23 cellular contexts compared by ENCODE assay signal in the genomic region with DNA sequence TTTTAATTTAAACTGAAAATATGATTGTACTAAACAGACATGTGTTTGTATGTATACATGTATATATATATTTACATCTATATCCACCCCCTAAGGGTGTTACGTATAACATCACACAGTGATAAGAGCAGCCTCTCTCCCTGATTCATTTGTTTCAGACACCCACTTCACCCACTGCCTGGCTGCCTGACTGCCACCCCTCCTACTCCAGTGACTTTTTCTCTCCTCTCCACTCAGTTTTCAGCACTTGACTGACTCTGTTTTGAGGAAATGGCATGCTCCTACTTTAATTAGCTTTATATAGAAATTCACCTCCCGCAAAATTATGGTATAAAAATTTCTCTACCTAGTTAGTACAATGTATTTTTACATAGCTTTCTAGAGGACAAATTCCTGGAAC. TPM values are rescaled to one million over a fixed set of nuclear protein-coding genes. Genes with fewer than 3 reads are reported as not detected.
DNase-seq lines count a peak whose midpoint lies in the region; ATAC-seq and TF ChIP-seq lines count a peak whose summit lies in the region.
"Had no signal": no experiment of that assay in that cellular context is flagged by ENCODE, and none has a peak within 500 bp of the region (broad histone marks: within the 10 kb centered on the region; RNA-seq: fewer than 3 reads in every experiment).

No MANE protein-coding gene starts in this region.

- H3K79me2 ChIP-seq in PC-3 (ENCODE audit: low read length): no peaks in the 10 kb centered on the region

- peaks cover 15% of the 10 kb centered on the region for H3K4me1 ChIP-seq in A673 (ENCODE audit: insufficient read depth, low read length, poor library complexity, severe bottlenecking)
- H3K4me1 ChIP-seq in PC-3 (ENCODE audit: insufficient read depth, low read length): no peaks in the 10 kb centered on the region
- H3K4me1 ChIP-seq: SJCRH30 had no signal

- DNase-seq in activated T-cell treated with anti-CD3 and anti-CD28 coated beads, Interleukin-2, amount 50 U/mL, for 24 hours: no peak
- no peak for DNase-seq in activated T-cell treated with anti-CD3 and anti-CD28 coated beads, Interleukin-2, amount 50 U/mL, for 48 hours
- DNase-seq in A673 (ENCODE audit: low spot score) (no peak), T-helper 17 cell (no peak), memory B cell (ENCODE audit: low spot score in 2 of 2) (no peak), PC-3 (no peak), SIG-M5 (lab: John Stamatoyannopoulos, UW) (no peak)
- DNase-seq: EL; GF-D8; NCI-H1694; NCI-H2081; NCI-H2171; NCI-H345; NCI-H524; NCI-H774; NK-92 treated with Interleukin-12 subunit alpha and Interleukin-12 subunit beta, amount 100 ng/mL, for 24 hours; Peyer's patch; SJCRH30 had no signal

- no peaks in the 10 kb centered on the region for H3K27me3 Mint-ChIP-seq in activated T-cell treated with anti-CD3 and anti-CD28 coated beads, Interleukin-2, amount 50 U/mL, for 24 hours
- no peaks in the 10 kb centered on the region for H3K27me3 Mint-ChIP-seq in T-helper 17 cell
- no peaks in the 10 kb centered on the region for H3K27me3 Mint-ChIP-seq in memory B cell
- H3K27me3 Mint-ChIP-seq: B cell, IgD-negative memory B cell had no signal

- H3K27me3 ChIP-seq in A673 (replicated peaks; ENCODE audit: insufficient read depth, low read depth, low read length, poor library complexity) (no peaks in the 10 kb centered on the region), PC-3 (ENCODE audit: low read length) (no peaks in the 10 kb centered on the region)
- H3K27me3 ChIP-seq: Peyer's patch, SJCRH30 had no signal

- TF ChIP-seq CTCF in A673 (conservative IDR thresholded peaks at IDR 0.05; ENCODE audit: low read depth, low read length) (no peak), PC-3 (conservative IDR thresholded peaks at IDR 0.05; ENCODE audit: low read depth, low read length) (no peak)

- no peaks in the 10 kb centered on the region for H4K20me1 ChIP-seq in PC-3 (ENCODE audit: low read length)

- peaks cover 88% of the 10 kb centered on the region for H3K36me3 Mint-ChIP-seq in activated T-cell treated with anti-CD3 and anti-CD28 coated beads, Interleukin-2, amount 50 U/mL, for 24 hours (ENCODE audit: low read depth)
- peaks cover 4% of the 10 kb centered on the region for H3K36me3 Mint-ChIP-seq in T-helper 17 cell (ENCODE audit: low read depth)
- peaks cover 24% of the 10 kb centered on the region for H3K36me3 Mint-ChIP-seq in memory B cell

- H3K9me2 ChIP-seq in PC-3 (replicated peaks; ENCODE audit: low read length): no peaks in the 10 kb centered on the region

- no peaks in the 10 kb centered on the region for H3F3A ChIP-seq in PC-3 (ENCODE audit: low read length, unreplicated experiment)

- peak overlapping the region; percentile 66 for H3K27ac Mint-ChIP-seq in activated T-cell treated with anti-CD3 and anti-CD28 coated beads, Interleukin-2, amount 50 U/mL, for 24 hours
- peak overlapping the region; percentile 69 for H3K27ac Mint-ChIP-seq in T-helper 17 cell
- H3K27ac Mint-ChIP-seq in memory B cell: peak overlapping the region; percentile 43
- H3K27ac Mint-ChIP-seq: B cell had no signal

- intact Hi-C loops in A673 (cut with micrococcal nuclease; ENCODE audit: unreplicated experiment) (no loop called here), PC-3 (cut with micrococcal nuclease) (no loop called here)

- no peak overlapping the region for H2AFZ ChIP-seq in PC-3 (ENCODE audit: low read length)

- no peak overlapping the region for H3K4me2 ChIP-seq in PC-3 (ENCODE audit: low read length)

- H3K36me3 ChIP-seq in A673 (ENCODE audit: insufficient read depth, low read length, poor library complexity, severe bottlenecking) (peaks cover 58% of the 10 kb centered on the region), PC-3 (ENCODE audit: low read depth, low read length) (peaks cover 6% of the 10 kb centered on the region; the same call in 1 of the 2 replicates)

- H3K4me1 Mint-ChIP-seq in activated T-cell treated with anti-CD3 and anti-CD28 coated beads, Interleukin-2, amount 50 U/mL, for 24 hours (ENCODE audit: low read depth): peaks cover 11% of the 10 kb centered on the region
- H3K4me1 Mint-ChIP-seq in T-helper 17 cell (peaks cover 9% of the 10 kb centered on the region), memory B cell (no peaks in the 10 kb centered on the region)
- H3K4me1 Mint-ChIP-seq: B cell, CD14-positive monocyte, IgD-negative memory B cell had no signal

- ATAC-seq in T-helper 17 cell (no peak), memory B cell (ENCODE audit: low read depth) (no peak), PC-3 (no peak)

- H3K4me3 ChIP-seq in A673 (ENCODE audit: low read depth, low read length, poor library complexity, severe bottlenecking) (no peak overlapping the region), PC-3 (ENCODE audit: low read length) (no peak overlapping the region)
- H3K4me3 ChIP-seq: Peyer's patch, SJCRH30 had no signal

- CTCF ChIA-PET in A673 (lab: Charles Lee): no interaction called here
- CTCF ChIA-PET in PC-3 (lab: Charles Lee): no interaction called here

- BruUV-seq in A673 (replicated peaks; lab: Mats Ljungman, UMichigan) (no TSS peak), PC-3 (replicated peaks; lab: Mats Ljungman, UMichigan) (no TSS peak)

- H3K9me3 Mint-ChIP-seq in activated T-cell treated with anti-CD3 and anti-CD28 coated beads, Interleukin-2, amount 50 U/mL, for 24 hours: no peaks in the 10 kb centered on the region
- H3K9me3 Mint-ChIP-seq in memory B cell: no peaks in the 10 kb centered on the region
- H3K9me3 Mint-ChIP-seq: CD14-positive monocyte, IgD-negative memory B cell had no signal

- H3K4me3 Mint-ChIP-seq in activated T-cell treated with anti-CD3 and anti-CD28 coated beads, Interleukin-2, amount 50 U/mL, for 24 hours: no peak overlapping the region
- H3K4me3 Mint-ChIP-seq in T-helper 17 cell (no peak overlapping the region), memory B cell (no peak overlapping the region)
- H3K4me3 Mint-ChIP-seq: B cell, CD14-positive monocyte, IgD-negative memory B cell had no signal

- POLR2A ChIA-PET in A673 (lab: Charles Lee; ENCODE audit: low non-redundant PET) (no interaction called here), PC-3 (lab: Charles Lee; ENCODE audit: unreplicated experiment) (no interaction called here)

- no peak overlapping the region for H3K9ac ChIP-seq in PC-3 (ENCODE audit: low read length)

- no peaks in the 10 kb centered on the region for H3K9me3 ChIP-seq in A673 (ENCODE audit: low read depth, low read length, poor library complexity, severe bottlenecking)
- H3K9me3 ChIP-seq in T-helper 17 cell (ENCODE audit: control insufficient read depth, low read length, poor library complexity, severe bottlenecking): no peaks in the 10 kb centered on the region
- no peaks in the 10 kb centered on the region for H3K9me3 ChIP-seq in PC-3 (ENCODE audit: low read length)
- H3K9me3 ChIP-seq: Peyer's patch, SJCRH30 had no signal

- H3K27ac ChIP-seq in A673 (ENCODE audit: low read depth, low read length, poor library complexity, severe bottlenecking) (peak overlapping the region; percentile 42), PC-3 (ENCODE audit: low read length) (no peak overlapping the region)
- H3K27ac ChIP-seq: Peyer's patch, SJCRH30 had no signal

RNA-seq across cellular contexts. Expression of a gene that starts 20.0 kb away (rescaled TPM):
- total RNA-seq in A673 (2021) (58.5 and 60.1 TPM in 2 replicates), T-helper 17 cell (10 to 100 TPM; 41.6 to 42.5 TPM), PC-3 (2014; rRNA removed) (26.9 and 27.9 TPM in 2 replicates)

RNA-seq across cellular contexts. Expression of a gene that starts 22.7 kb away (rescaled TPM):
- total RNA-seq in A673 (2021): 37.5 and 38.7 TPM in 2 replicates
- 10 to 100 TPM; 29.0 to 31.6 TPM for total RNA-seq in T-helper 17 cell
- total RNA-seq in PC-3 (2014; rRNA removed): 29.0 and 34.7 TPM in 2 replicates

RNA-seq across cellular contexts. Expression of a gene that starts 41.4 kb away (rescaled TPM):
- total RNA-seq in A673 (2021) (not detected in 2 replicates), T-helper 17 cell (not detected), PC-3 (2014; rRNA removed) (0.22 TPM in 1 of 2 replicates, not detected in the other)
- total RNA-seq: A172, B cell, H4, SJCRH30 had no signal

RNA-seq across cellular contexts. Expression of a gene that starts 50.5 kb away (rescaled TPM):
- total RNA-seq in A673 (2021): 6.7 and 8.2 TPM in 2 replicates
- 1 to 10 TPM in 1 of 2 donors, not detected in 1; 1.5 TPM for total RNA-seq in T-helper 17 cell
- total RNA-seq in PC-3 (2014; rRNA removed): 1.1 and 1.4 TPM in 2 replicates
